8 cellular contexts compared by ENCODE assay signal in the genomic region with DNA sequence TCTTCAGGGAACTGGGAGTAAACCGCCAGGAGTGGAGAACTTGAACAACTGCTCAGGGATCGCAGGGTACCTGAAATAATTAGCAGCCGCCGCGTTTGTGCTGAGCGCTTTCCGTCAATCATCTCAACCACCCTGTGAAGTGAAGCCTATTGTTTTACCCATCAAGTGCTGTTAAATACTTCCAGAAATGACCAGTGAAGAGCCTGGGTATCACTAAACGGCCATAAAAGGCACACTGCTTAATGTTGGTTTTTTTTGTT. TPM values are rescaled to one million over a fixed set of nuclear protein-coding genes. Genes with fewer than 3 reads are reported as not detected.
A peak's percentile ranks its signal among the peaks of the same experiment; 100 is the strongest.
DNase-seq lines count a peak whose midpoint lies in the region; ATAC-seq and TF ChIP-seq lines count a peak whose summit lies in the region.

No MANE protein-coding gene starts in this region.

- H3K4me3 ChIP-seq in neural progenitor cell, result peak overlapping the region; percentile 67

- POLR2A ChIA-PET in activated CD4-positive, alpha-beta T cell treated with anti-CD3 and anti-CD28 coated beads for 36 hours (lab: Charles Lee), result no interaction called here

- H3K4me2 ChIP-seq in neural progenitor cell, result peak overlapping the region; percentile 78

- peaks cover 41% of the 10 kb centered on the region for H3K79me2 ChIP-seq in neural progenitor cell (ENCODE audit: low read depth)

- peak overlapping the region; percentile 84 for H3K27ac Mint-ChIP-seq in activated CD4-positive, alpha-beta T cell treated with anti-CD3 and anti-CD28 coated beads for 36 hours
- H3K27ac Mint-ChIP-seq in effector memory CD8-positive, alpha-beta T cell, result peak overlapping the region; percentile 82 to 83
- H3K27ac Mint-ChIP-seq in neural progenitor cell, result no peak overlapping the region

- intact Hi-C loops in activated CD4-positive, alpha-beta T cell treated with anti-CD3 and anti-CD28 coated beads for 36 hours (cut with DNase I, micrococcal nuclease), result loop anchor here (1.0 to 10.0 kb wide), 8 partner anchors 37 to 1930 kb away; a partner anchor contains a TSS

- H3K4me1 Mint-ChIP-seq in activated CD4-positive, alpha-beta T cell treated with anti-CD3 and anti-CD28 coated beads for 36 hours, result peaks cover 48% of the 10 kb centered on the region
- H3K4me1 Mint-ChIP-seq in effector memory CD8-positive, alpha-beta T cell (ENCODE audit: low read depth in 2 of 2), result peaks cover 16 to 22% of the 10 kb centered on the region in 2 donors
- peaks cover 22% of the 10 kb centered on the region for H3K4me1 Mint-ChIP-seq in neural progenitor cell

- H3K27me3 Mint-ChIP-seq in activated CD4-positive, alpha-beta T cell treated with anti-CD3 and anti-CD28 coated beads for 36 hours, result peaks cover 16% of the 10 kb centered on the region
- no peaks in the 10 kb centered on the region for H3K27me3 Mint-ChIP-seq in effector memory CD8-positive, alpha-beta T cell
- peaks cover 9% of the 10 kb centered on the region for H3K27me3 Mint-ChIP-seq in neural progenitor cell (ENCODE audit: insufficient read depth, low read depth)

- no peaks in the 10 kb centered on the region for H3K9me3 ChIP-seq in neural progenitor cell (ENCODE audit: low read depth)

- H4K20me1 ChIP-seq in neural progenitor cell (ENCODE audit: low read depth), result peaks cover 34% of the 10 kb centered on the region

- H3K27ac ChIP-seq in neural progenitor cell, result no peak overlapping the region

- DNase-seq in activated CD4-positive, alpha-beta T cell treated with anti-CD3 and anti-CD28 coated beads for 36 hours, result no peak
- DNase-seq in activated CD4-positive, alpha-beta T cell treated with anti-CD3 and anti-CD28 coated beads, Interleukin-2, amount 50 U/mL, for 4 hours, result no peak
- DNase-seq in NCI-H748 (lab: John Stamatoyannopoulos, UW; ENCODE audit: unreplicated experiment) (peak; percentile 68), neural progenitor cell (ENCODE audit: low spot score) (peak; percentile 36), NCI-H187 treated with DMSO at 0.1 percent for 48 hours (lab: John Stamatoyannopoulos, UW) (no peak), kidney tubule cell (ENCODE audit: low spot score) (no peak)
- DNase-seq in effector memory CD8-positive, alpha-beta T cell, result no peak
- no peak for DNase-seq in activated CD4-positive, alpha-beta T cell treated with anti-CD3 and anti-CD28 coated beads for 1 hour

- CTCF ChIA-PET in activated CD4-positive, alpha-beta T cell treated with anti-CD3 and anti-CD28 coated beads for 36 hours (lab: Charles Lee), result interaction anchor here (1.2 kb wide), 1 partner anchor 52 kb away, joined by 3 read pairs; no protein-coding TSS in a partner anchor

- peak; percentile 2 for ATAC-seq in activated CD4-positive, alpha-beta T cell treated with anti-CD3 and anti-CD28 coated beads for 36 hours
- ATAC-seq in effector memory CD8-positive, alpha-beta T cell (replicated peaks), result no peak

- H3K9ac ChIP-seq in neural progenitor cell, result no peak overlapping the region

- TF ChIP-seq CTCF in neural progenitor cell (IDR thresholded peaks at IDR 0.05), result no peak

- H3K36me3 Mint-ChIP-seq in activated CD4-positive, alpha-beta T cell treated with anti-CD3 and anti-CD28 coated beads for 36 hours (ENCODE audit: low read depth), result peaks cover 24% of the 10 kb centered on the region
- peaks cover 11% of the 10 kb centered on the region for H3K36me3 Mint-ChIP-seq in effector memory CD8-positive, alpha-beta T cell (ENCODE audit: insufficient read depth)
- peaks cover 30% of the 10 kb centered on the region for H3K36me3 Mint-ChIP-seq in neural progenitor cell

- peak overlapping the region; percentile 29 for H2AFZ ChIP-seq in neural progenitor cell (replicated peaks)

- peaks cover 5% of the 10 kb centered on the region for H3F3A ChIP-seq in neural progenitor cell (ENCODE audit: low read depth)

- H3K36me3 ChIP-seq in neural progenitor cell, result no peaks in the 10 kb centered on the region

- H3K9me3 Mint-ChIP-seq in activated CD4-positive, alpha-beta T cell treated with anti-CD3 and anti-CD28 coated beads for 36 hours (ENCODE audit: low read depth), result no peaks in the 10 kb centered on the region
- no peaks in the 10 kb centered on the region for H3K9me3 Mint-ChIP-seq in effector memory CD8-positive, alpha-beta T cell
- peaks cover 4% of the 10 kb centered on the region for H3K9me3 Mint-ChIP-seq in neural progenitor cell

- peaks cover 15% of the 10 kb centered on the region for H3K27me3 ChIP-seq in neural progenitor cell

- H3K4me1 ChIP-seq in neural progenitor cell, result peaks cover 12% of the 10 kb centered on the region

- H3K4me3 Mint-ChIP-seq in activated CD4-positive, alpha-beta T cell treated with anti-CD3 and anti-CD28 coated beads for 36 hours, result peak overlapping the region; percentile 82
- H3K4me3 Mint-ChIP-seq in effector memory CD8-positive, alpha-beta T cell, result peak overlapping the region; percentile 87 to 88
- peak overlapping the region; percentile 93 for H3K4me3 Mint-ChIP-seq in neural progenitor cell

RNA-seq across cellular contexts. Expression of a gene that starts 1.1 kb away (rescaled TPM):
- 10 to 100 TPM; 58.2 to 60.0 TPM for total RNA-seq in activated CD4-positive, alpha-beta T cell treated with anti-CD3 and anti-CD28 coated beads for 36 hours
- 42.8 and 74.7 TPM in 2 replicates for total RNA-seq in neural progenitor cell (ENCODE audit: low replicate concordance)

RNA-seq across cellular contexts. Expression of a gene that starts 34.5 kb away (rescaled TPM):
- not detected for total RNA-seq in activated CD4-positive, alpha-beta T cell treated with anti-CD3 and anti-CD28 coated beads for 36 hours
- total RNA-seq in neural progenitor cell (ENCODE audit: low replicate concordance), result not detected in 2 replicates

RNA-seq across cellular contexts. Expression of a gene that starts 39.2 kb away (rescaled TPM):
- total RNA-seq in activated CD4-positive, alpha-beta T cell treated with anti-CD3 and anti-CD28 coated beads for 36 hours, result 10 to 100 TPM; 11.4 to 12.2 TPM
- total RNA-seq in neural progenitor cell (ENCODE audit: low replicate concordance), result 40.2 and 61.0 TPM in 2 replicates

Comparison
In these comparisons a context has a peak if more than half of its experiments do, and no peak if none do; other contexts are left out.
1. DNase-seq: peak in NCI-H748 (single experiment) and neural progenitor cell (single experiment); none in activated CD4-positive, alpha-beta T cell treated with anti-CD3 and anti-CD28 coated beads for 36 hours (single experiment), activated CD4-positive, alpha-beta T cell treated with anti-CD3 and anti-CD28 coated beads, Interleukin-2, amount 50 U/mL, for 4 hours (0 of 2), effector memory CD8-positive, alpha-beta T cell (0 of 3), NCI-H187 treated with DMSO at 0.1 percent for 48 hours (single experiment), activated CD4-positive, alpha-beta T cell treated with anti-CD3 and anti-CD28 coated beads for 1 hour (single experiment) and kidney tubule cell (single experiment).
2. Peak in every context shown above with its lines, with median percentiles within 50 percentile points of each other: H3K4me3 Mint-ChIP-seq.